In the genomic region with DNA sequence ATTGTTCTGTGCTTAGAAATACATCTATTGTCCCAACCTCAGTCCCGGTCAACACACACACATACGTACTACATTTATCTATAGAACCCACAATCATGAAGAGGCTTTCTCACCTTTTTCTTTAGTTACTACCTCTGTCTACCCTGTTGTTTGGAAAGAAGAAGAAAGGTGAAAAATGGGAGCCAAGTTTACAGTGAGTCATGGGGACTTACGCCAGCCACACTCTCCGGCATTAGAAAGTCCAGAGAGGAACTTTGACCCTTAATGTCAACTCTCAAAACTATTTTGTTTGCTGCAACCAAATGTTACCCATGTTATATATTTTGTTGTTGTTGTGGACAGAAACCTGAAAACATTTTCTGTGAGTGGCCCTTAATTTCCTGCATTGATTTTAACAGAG, we compare ENCODE assay signal across 1 cellular context.
TF ChIP-seq lines count a peak whose summit lies in the region.

No MANE protein-coding gene starts in this region.

TF ChIP-seq in HepG2, 621 proteins besides CTCF, POLR2A, EP300 and RAD21 (continued from another document and continues in another):
- TF ChIP-seq, protein P1, sequence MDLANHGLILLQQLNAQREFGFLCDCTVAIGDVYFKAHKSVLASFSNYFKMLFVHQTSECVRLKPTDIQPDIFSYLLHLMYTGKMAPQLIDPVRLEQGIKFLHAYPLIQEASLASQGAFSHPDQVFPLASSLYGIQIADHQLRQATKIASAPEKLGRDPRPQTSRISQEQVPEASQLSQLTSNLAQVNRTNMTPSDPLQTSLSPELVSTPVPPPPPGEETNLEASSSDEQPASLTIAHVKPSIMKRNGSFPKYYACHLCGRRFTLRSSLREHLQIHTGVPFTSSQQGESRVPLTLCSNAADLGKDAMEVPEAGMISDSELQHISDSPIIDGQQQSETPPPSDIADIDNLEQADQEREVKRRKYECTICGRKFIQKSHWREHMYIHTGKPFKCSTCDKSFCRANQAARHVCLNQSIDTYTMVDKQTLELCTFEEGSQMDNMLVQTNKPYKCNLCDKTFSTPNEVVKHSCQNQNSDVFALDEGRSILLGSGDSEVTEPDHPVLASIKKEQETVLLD (CRISPR knock-in tag; IDR thresholded peaks at IDR 0.05; ENCODE audit: low read depth): no peak
- TF ChIP-seq SIN3A (IDR thresholded peaks at IDR 0.05; ENCODE audit: borderline replicate concordance, low read depth, low read length) (no peak), PHF5A (CRISPR knock-in tag; IDR thresholded peaks at IDR 0.05; ENCODE audit: low read depth, unreplicated experiment) (no peak), RXRB (CRISPR knock-in tag; IDR thresholded peaks at IDR 0.05; ENCODE audit: borderline replicate concordance) (peak; percentile 53; the same call in 1 of the 2 replicates), ZMYM4 (CRISPR knock-in tag; IDR thresholded peaks at IDR 0.05) (peak; percentile 80; the same call in 1 of the 2 replicates), ZNF354B (CRISPR knock-in tag; IDR thresholded peaks at IDR 0.05) (no peak), BCL6 (CRISPR knock-in tag; IDR thresholded peaks at IDR 0.05) (peak; percentile 41; the same call in 1 of the 2 replicates), ZKSCAN1 (IDR thresholded peaks at IDR 0.05; ENCODE audit: low read length) (no peak), ZSCAN9 (CRISPR knock-in tag; IDR thresholded peaks at IDR 0.05; ENCODE audit: borderline replicate concordance) (no peak; the same call in 1 of the 2 replicates), ATAD3A (CRISPR knock-in tag; IDR thresholded peaks at IDR 0.05) (no peak), PTBP1 (IDR thresholded peaks at IDR 0.05; ENCODE audit: low read depth, low read length, poor library complexity, severe bottlenecking) (no peak), IRX3 (CRISPR knock-in tag; IDR thresholded peaks at IDR 0.05; ENCODE audit: borderline replicate concordance, low read depth) (no peak), ZNF138 (CRISPR knock-in tag; IDR thresholded peaks at IDR 0.05; ENCODE audit: low read depth) (no peak), CBFB (CRISPR knock-in tag; IDR thresholded peaks at IDR 0.05) (no peak), JUN (CRISPR knock-in tag; IDR thresholded peaks at IDR 0.05) (no peak), PITX1 (CRISPR knock-in tag; IDR thresholded peaks at IDR 0.05) (0 out of 2 replicates have a peak, but pooled peaks have one; percentile 37), PHF20 (CRISPR knock-in tag; IDR thresholded peaks at IDR 0.05) (no peak), SAP130 (CRISPR knock-in tag; IDR thresholded peaks at IDR 0.05; ENCODE audit: low read depth) (peak; percentile 68), RARA (CRISPR knock-in tag; IDR thresholded peaks at IDR 0.05) (peak; percentile 75), ZNF292 (CRISPR knock-in tag; IDR thresholded peaks at IDR 0.05; ENCODE audit: borderline replicate concordance, low read depth) (0 out of 2 replicates have a peak, but pooled peaks have one; percentile 31), MEF2D (CRISPR knock-in tag; IDR thresholded peaks at IDR 0.05) (peak; percentile 64; the same call in 1 of the 2 replicates), NR1H2 (CRISPR knock-in tag; IDR thresholded peaks at IDR 0.05; ENCODE audit: borderline replicate concordance, low read depth) (no peak), TEAD3 (CRISPR knock-in tag; optimal IDR thresholded peaks at IDR 0.05; ENCODE audit: borderline replicate concordance) (no peak), ZNF546 (CRISPR knock-in tag; conservative IDR thresholded peaks at IDR 0.05) (no peak), POLR2AphosphoS2 (IDR thresholded peaks at IDR 0.05; ENCODE audit: low read depth, low read length) (no peak), ZSCAN31 (CRISPR knock-in tag; IDR thresholded peaks at IDR 0.05; ENCODE audit: low read depth) (no peak), ZNF746 (CRISPR knock-in tag; IDR thresholded peaks at IDR 0.05) (no peak), NFKB2 (CRISPR knock-in tag; IDR thresholded peaks at IDR 0.05; ENCODE audit: borderline replicate concordance) (no peak), HNF4G (IDR thresholded peaks at IDR 0.05; ENCODE audit: borderline replicate concordance, low read depth, low read length) (no peak; the same call in 1 of the 2 replicates), HNF4G (CRISPR knock-in tag; IDR thresholded peaks at IDR 0.05; ENCODE audit: borderline replicate concordance, low read depth) (peak; percentile 45; the same call in 1 of the 2 replicates), NFKBIZ (CRISPR knock-in tag; IDR thresholded peaks at IDR 0.05) (0 out of 2 replicates have a peak, but pooled peaks have one; percentile 56), MYNN (CRISPR knock-in tag; IDR thresholded peaks at IDR 0.05; ENCODE audit: low read depth) (no peak), SOX5 (CRISPR knock-in tag; IDR thresholded peaks at IDR 0.05; ENCODE audit: borderline replicate concordance) (peak; percentile 21; the same call in 1 of the 2 replicates), ZKSCAN8 (CRISPR knock-in tag; IDR thresholded peaks at IDR 0.05; ENCODE audit: borderline replicate concordance) (0 out of 2 replicates have a peak, but pooled peaks have one; percentile 22), NR2C2 (CRISPR knock-in tag; IDR thresholded peaks at IDR 0.05; ENCODE audit: borderline replicate concordance) (peak; percentile 20; the same call in 1 of the 2 replicates), FOXK1 (CRISPR knock-in tag; IDR thresholded peaks at IDR 0.05; ENCODE audit: borderline replicate concordance, low read depth) (0 out of 2 replicates have a peak, but pooled peaks have one; percentile 24)
- TF ChIP-seq, protein P2, sequence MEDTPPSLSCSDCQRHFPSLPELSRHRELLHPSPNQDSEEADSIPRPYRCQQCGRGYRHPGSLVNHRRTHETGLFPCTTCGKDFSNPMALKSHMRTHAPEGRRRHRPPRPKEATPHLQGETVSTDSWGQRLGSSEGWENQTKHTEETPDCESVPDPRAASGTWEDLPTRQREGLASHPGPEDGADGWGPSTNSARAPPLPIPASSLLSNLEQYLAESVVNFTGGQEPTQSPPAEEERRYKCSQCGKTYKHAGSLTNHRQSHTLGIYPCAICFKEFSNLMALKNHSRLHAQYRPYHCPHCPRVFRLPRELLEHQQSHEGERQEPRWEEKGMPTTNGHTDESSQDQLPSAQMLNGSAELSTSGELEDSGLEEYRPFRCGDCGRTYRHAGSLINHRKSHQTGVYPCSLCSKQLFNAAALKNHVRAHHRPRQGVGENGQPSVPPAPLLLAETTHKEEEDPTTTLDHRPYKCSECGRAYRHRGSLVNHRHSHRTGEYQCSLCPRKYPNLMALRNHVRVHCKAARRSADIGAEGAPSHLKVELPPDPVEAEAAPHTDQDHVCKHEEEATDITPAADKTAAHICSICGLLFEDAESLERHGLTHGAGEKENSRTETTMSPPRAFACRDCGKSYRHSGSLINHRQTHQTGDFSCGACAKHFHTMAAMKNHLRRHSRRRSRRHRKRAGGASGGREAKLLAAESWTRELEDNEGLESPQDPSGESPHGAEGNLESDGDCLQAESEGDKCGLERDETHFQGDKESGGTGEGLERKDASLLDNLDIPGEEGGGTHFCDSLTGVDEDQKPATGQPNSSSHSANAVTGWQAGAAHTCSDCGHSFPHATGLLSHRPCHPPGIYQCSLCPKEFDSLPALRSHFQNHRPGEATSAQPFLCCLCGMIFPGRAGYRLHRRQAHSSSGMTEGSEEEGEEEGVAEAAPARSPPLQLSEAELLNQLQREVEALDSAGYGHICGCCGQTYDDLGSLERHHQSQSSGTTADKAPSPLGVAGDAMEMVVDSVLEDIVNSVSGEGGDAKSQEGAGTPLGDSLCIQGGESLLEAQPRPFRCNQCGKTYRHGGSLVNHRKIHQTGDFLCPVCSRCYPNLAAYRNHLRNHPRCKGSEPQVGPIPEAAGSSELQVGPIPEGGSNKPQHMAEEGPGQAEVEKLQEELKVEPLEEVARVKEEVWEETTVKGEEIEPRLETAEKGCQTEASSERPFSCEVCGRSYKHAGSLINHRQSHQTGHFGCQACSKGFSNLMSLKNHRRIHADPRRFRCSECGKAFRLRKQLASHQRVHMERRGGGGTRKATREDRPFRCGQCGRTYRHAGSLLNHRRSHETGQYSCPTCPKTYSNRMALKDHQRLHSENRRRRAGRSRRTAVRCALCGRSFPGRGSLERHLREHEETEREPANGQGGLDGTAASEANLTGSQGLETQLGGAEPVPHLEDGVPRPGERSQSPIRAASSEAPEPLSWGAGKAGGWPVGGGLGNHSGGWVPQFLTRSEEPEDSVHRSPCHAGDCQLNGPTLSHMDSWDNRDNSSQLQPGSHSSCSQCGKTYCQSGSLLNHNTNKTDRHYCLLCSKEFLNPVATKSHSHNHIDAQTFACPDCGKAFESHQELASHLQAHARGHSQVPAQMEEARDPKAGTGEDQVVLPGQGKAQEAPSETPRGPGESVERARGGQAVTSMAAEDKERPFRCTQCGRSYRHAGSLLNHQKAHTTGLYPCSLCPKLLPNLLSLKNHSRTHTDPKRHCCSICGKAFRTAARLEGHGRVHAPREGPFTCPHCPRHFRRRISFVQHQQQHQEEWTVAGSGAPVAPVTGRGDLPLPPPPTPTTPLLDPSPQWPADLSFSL (CRISPR knock-in tag; IDR thresholded peaks at IDR 0.05): no peak
- TF ChIP-seq, protein P3, sequence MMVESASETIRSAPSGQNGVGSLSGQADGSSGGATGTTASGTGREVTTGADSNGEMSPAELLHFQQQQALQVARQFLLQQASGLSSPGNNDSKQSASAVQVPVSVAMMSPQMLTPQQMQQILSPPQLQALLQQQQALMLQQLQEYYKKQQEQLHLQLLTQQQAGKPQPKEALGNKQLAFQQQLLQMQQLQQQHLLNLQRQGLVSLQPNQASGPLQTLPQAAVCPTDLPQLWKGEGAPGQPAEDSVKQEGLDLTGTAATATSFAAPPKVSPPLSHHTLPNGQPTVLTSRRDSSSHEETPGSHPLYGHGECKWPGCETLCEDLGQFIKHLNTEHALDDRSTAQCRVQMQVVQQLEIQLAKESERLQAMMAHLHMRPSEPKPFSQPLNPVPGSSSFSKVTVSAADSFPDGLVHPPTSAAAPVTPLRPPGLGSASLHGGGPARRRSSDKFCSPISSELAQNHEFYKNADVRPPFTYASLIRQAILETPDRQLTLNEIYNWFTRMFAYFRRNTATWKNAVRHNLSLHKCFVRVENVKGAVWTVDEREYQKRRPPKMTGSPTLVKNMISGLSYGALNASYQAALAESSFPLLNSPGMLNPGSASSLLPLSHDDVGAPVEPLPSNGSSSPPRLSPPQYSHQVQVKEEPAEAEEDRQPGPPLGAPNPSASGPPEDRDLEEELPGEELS (CRISPR knock-in tag; IDR thresholded peaks at IDR 0.05): peak; percentile 68
- TF ChIP-seq, protein P4, sequence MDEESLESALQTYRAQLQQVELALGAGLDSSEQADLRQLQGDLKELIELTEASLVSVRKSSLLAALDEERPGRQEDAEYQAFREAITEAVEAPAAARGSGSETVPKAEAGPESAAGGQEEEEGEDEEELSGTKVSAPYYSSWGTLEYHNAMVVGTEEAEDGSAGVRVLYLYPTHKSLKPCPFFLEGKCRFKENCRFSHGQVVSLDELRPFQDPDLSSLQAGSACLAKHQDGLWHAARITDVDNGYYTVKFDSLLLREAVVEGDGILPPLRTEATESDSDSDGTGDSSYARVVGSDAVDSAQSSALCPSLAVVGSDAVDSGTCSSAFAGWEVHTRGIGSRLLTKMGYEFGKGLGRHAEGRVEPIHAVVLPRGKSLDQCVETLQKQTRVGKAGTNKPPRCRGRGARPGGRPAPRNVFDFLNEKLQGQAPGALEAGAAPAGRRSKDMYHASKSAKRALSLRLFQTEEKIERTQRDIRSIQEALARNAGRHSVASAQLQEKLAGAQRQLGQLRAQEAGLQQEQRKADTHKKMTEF (CRISPR knock-in tag; IDR thresholded peaks at IDR 0.05): no peak
- TF ChIP-seq, protein P5, sequence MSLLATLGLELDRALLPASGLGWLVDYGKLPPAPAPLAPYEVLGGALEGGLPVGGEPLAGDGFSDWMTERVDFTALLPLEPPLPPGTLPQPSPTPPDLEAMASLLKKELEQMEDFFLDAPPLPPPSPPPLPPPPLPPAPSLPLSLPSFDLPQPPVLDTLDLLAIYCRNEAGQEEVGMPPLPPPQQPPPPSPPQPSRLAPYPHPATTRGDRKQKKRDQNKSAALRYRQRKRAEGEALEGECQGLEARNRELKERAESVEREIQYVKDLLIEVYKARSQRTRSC (CRISPR knock-in tag; IDR thresholded peaks at IDR 0.05; ENCODE audit: low read depth): no peak
- TF ChIP-seq, protein P6, sequence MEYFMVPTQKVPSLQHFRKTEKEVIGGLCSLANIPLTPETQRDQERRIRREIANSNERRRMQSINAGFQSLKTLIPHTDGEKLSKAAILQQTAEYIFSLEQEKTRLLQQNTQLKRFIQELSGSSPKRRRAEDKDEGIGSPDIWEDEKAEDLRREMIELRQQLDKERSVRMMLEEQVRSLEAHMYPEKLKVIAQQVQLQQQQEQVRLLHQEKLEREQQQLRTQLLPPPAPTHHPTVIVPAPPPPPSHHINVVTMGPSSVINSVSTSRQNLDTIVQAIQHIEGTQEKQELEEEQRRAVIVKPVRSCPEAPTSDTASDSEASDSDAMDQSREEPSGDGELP (IDR thresholded peaks at IDR 0.05; ENCODE audit: borderline replicate concordance, low read depth): no peak
- TF ChIP-seq, protein P7, sequence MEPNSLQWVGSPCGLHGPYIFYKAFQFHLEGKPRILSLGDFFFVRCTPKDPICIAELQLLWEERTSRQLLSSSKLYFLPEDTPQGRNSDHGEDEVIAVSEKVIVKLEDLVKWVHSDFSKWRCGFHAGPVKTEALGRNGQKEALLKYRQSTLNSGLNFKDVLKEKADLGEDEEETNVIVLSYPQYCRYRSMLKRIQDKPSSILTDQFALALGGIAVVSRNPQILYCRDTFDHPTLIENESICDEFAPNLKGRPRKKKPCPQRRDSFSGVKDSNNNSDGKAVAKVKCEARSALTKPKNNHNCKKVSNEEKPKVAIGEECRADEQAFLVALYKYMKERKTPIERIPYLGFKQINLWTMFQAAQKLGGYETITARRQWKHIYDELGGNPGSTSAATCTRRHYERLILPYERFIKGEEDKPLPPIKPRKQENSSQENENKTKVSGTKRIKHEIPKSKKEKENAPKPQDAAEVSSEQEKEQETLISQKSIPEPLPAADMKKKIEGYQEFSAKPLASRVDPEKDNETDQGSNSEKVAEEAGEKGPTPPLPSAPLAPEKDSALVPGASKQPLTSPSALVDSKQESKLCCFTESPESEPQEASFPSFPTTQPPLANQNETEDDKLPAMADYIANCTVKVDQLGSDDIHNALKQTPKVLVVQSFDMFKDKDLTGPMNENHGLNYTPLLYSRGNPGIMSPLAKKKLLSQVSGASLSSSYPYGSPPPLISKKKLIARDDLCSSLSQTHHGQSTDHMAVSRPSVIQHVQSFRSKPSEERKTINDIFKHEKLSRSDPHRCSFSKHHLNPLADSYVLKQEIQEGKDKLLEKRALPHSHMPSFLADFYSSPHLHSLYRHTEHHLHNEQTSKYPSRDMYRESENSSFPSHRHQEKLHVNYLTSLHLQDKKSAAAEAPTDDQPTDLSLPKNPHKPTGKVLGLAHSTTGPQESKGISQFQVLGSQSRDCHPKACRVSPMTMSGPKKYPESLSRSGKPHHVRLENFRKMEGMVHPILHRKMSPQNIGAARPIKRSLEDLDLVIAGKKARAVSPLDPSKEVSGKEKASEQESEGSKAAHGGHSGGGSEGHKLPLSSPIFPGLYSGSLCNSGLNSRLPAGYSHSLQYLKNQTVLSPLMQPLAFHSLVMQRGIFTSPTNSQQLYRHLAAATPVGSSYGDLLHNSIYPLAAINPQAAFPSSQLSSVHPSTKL (CRISPR knock-in tag; IDR thresholded peaks at IDR 0.05): peak; percentile 67
- TF ChIP-seq, protein P8, sequence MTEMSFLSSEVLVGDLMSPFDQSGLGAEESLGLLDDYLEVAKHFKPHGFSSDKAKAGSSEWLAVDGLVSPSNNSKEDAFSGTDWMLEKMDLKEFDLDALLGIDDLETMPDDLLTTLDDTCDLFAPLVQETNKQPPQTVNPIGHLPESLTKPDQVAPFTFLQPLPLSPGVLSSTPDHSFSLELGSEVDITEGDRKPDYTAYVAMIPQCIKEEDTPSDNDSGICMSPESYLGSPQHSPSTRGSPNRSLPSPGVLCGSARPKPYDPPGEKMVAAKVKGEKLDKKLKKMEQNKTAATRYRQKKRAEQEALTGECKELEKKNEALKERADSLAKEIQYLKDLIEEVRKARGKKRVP (CRISPR knock-in tag; IDR thresholded peaks at IDR 0.05): peak in 1 of 2 experiments; percentile 65; a peak in 2 of 4 replicates
